Comparison of ENCODE assay signal across 1 cellular context in genomic region chr12:122245553-122245952, GRCh38.
TF ChIP-seq lines count a peak whose summit lies in the region.

No MANE protein-coding gene starts in this region.

TF ChIP-seq in HepG2, 621 proteins besides CTCF, POLR2A, EP300 and RAD21:
- no peak for TF ChIP-seq RNF2 (conservative IDR thresholded peaks at IDR 0.05; ENCODE audit: low read depth)
- TF ChIP-seq ZBTB40 (IDR thresholded peaks at IDR 0.05) = no peak
- peak; percentile 93 for TF ChIP-seq ZBTB40 (CRISPR knock-in tag; IDR thresholded peaks at IDR 0.05)
